Comparison of ENCODE assay signal across 15 cellular contexts in genomic region chr7:1049006-1049741, GRCh38. TPM values are rescaled to one million over a fixed set of nuclear protein-coding genes. Genes with fewer than 3 reads are reported as not detected.
DNase-seq lines count a peak whose midpoint lies in the region; ATAC-seq, FAIRE-seq and TF ChIP-seq lines count a peak whose summit lies in the region.
"Had no signal": no experiment of that assay in that cellular context is flagged by ENCODE, and none has a peak within 500 bp of the region (broad histone marks: within the 10 kb centered on the region; RNA-seq: fewer than 3 reads in every experiment).

No MANE protein-coding gene starts in this region.

- H3K27ac ChIP-seq in esophagus (ENCODE audit: low read depth in 2 of 2, low read length in 1 of 2) (peak overlapping the region; percentile 14 to 22), gastrocnemius medialis (peak overlapping the region in 3 of 4 donors; percentile 20 to 96 (median 29)), MM.1S (ENCODE audit: low read length) (no peak overlapping the region)
- H3K27ac ChIP-seq: foreskin keratinocyte had no signal

- H3K9ac ChIP-seq in MM.1S (ENCODE audit: low read length) = no peak overlapping the region

- ATAC-seq in T-helper 17 cell = no peak
- ATAC-seq in gastrocnemius medialis = no peak
- ATAC-seq in GM18511 (IDR thresholded peaks at IDR 0.05; ENCODE audit: unreplicated experiment) = no peak
- ATAC-seq: foreskin keratinocyte, natural killer cell had no signal

- H2AFZ ChIP-seq in MM.1S (ENCODE audit: low read length) = no peak overlapping the region

- peaks cover 48% of the 10 kb centered on the region for H3K4me1 Mint-ChIP-seq in T-helper 17 cell

- no peaks in the 10 kb centered on the region for H3K27me3 Mint-ChIP-seq in T-helper 17 cell
- H3K27me3 Mint-ChIP-seq: stimulated activated naive CD8-positive, alpha-beta T cell treated with anti-CD3 and anti-CD28 coated beads, Interleukin-15, Interleukin-2, amounts not matched to agents 100 ng/mL and 50 ng/mL, for 24 hours had no signal

- in situ Hi-C loops in gastrocnemius medialis (cut with MboI; ENCODE audit: low sequenced_read_pairs in 4 of 4) = loop anchor here in 1 of 4 donors (10.0 kb wide), 1 partner anchor 54 kb away; no protein-coding TSS in a partner anchor

- WGBS in esophagus, 2 donors = 74 to 79% methylated on average over 23 of the region's 23 CpGs

- H3K36me3 Mint-ChIP-seq in T-helper 17 cell (ENCODE audit: low read depth) = no peaks in the 10 kb centered on the region
- H3K36me3 Mint-ChIP-seq: natural killer cell had no signal

- H3K4me3 ChIP-seq in esophagus (ENCODE audit: low read depth in 1 of 2, low read length in 2 of 2) (no peak overlapping the region), gastrocnemius medialis (no peak overlapping the region), MM.1S (ENCODE audit: low read length) (no peak overlapping the region)

- H3K9me3 ChIP-seq in T-helper 17 cell (ENCODE audit: control insufficient read depth, low read length, poor library complexity, severe bottlenecking) (no peaks in the 10 kb centered on the region), esophagus (ENCODE audit: control insufficient read depth in 2 of 2, insufficient read depth in 1 of 2, low read depth in 1 of 2, low read length in 1 of 2) (no peaks in the 10 kb centered on the region), gastrocnemius medialis (no peaks in the 10 kb centered on the region), MM.1S (replicated peaks; ENCODE audit: insufficient read depth, low read length) (no peaks in the 10 kb centered on the region)

- H3F3A ChIP-seq in MM.1S (ENCODE audit: insufficient read depth, low read length) = peaks cover 10% of the 10 kb centered on the region

- H3K27me3 ChIP-seq in esophagus (ENCODE audit: control insufficient read depth in 1 of 2, insufficient read depth in 2 of 2, low read length in 2 of 2) = no peaks in the 10 kb centered on the region
- no peaks in the 10 kb centered on the region for H3K27me3 ChIP-seq in gastrocnemius medialis
- H3K27me3 ChIP-seq in MM.1S (replicated peaks; ENCODE audit: insufficient read depth, low read length) = no peaks in the 10 kb centered on the region
- H3K27me3 ChIP-seq: foreskin keratinocyte had no signal

- H3K4me2 ChIP-seq in MM.1S (ENCODE audit: low read depth, low read length) = no peak overlapping the region

- TF ChIP-seq CTCF in gastrocnemius medialis (IDR thresholded peaks at IDR 0.05 in 4 of 5, conservative IDR thresholded peaks at IDR 0.05 in 1 of 5) (no peak), MM.1S (IDR thresholded peaks at IDR 0.05; ENCODE audit: low read length) (no peak)

- intact Hi-C loops in gastrocnemius medialis (cut with DNase I; ENCODE audit: low total_unique reads) = loop anchor here (10.0 kb wide), 1 partner anchor 486 kb away; the partner anchor contains the start of gene MAFK

- H3K36me3 ChIP-seq in esophagus (ENCODE audit: control insufficient read depth in 2 of 2, insufficient read depth in 2 of 2, low read length in 1 of 2) (no peaks in the 10 kb centered on the region), gastrocnemius medialis (no peaks in the 10 kb centered on the region), MM.1S (replicated peaks; ENCODE audit: insufficient read depth, low read length) (no peaks in the 10 kb centered on the region)

- no peaks in the 10 kb centered on the region for H4K20me1 ChIP-seq in MM.1S (ENCODE audit: insufficient read depth, low read length)

- FAIRE-seq in GM12891 (lab: Jason Lieb, UNC) = peak; percentile 9
- FAIRE-seq: keratinocyte had no signal

- H3K9me2 ChIP-seq in MM.1S (replicated peaks; ENCODE audit: insufficient read depth, low read length) = no peaks in the 10 kb centered on the region

- TF ChIP-seq POLR2A in GM12891 (IDR thresholded peaks at IDR 0.05; ENCODE audit: low read depth, low read length) (no peak), gastrocnemius medialis (IDR thresholded peaks at IDR 0.05) (no peak)

- H3K4me1 ChIP-seq in esophagus (ENCODE audit: control insufficient read depth in 2 of 2, insufficient read depth in 2 of 2, low read length in 1 of 2) = peaks cover 0 to 11% of the 10 kb centered on the region in 2 donors
- H3K4me1 ChIP-seq in gastrocnemius medialis = peaks cover 58 to 66% of the 10 kb centered on the region in 2 donors
- peaks cover 9% of the 10 kb centered on the region; the same call in 1 of the 2 replicates for H3K4me1 ChIP-seq in MM.1S (ENCODE audit: low read length)
- H3K4me1 ChIP-seq: foreskin keratinocyte had no signal

- no peak for DNase-seq in GM12891 (ENCODE audit: insufficient read length, low spot score)
- DNase-seq in T-helper 17 cell = no peak
- no peak for DNase-seq in gastrocnemius medialis
- DNase-seq in NCI-H1930 (lab: John Stamatoyannopoulos, UW) = no peak
- DNase-seq in HCEC 1CT = no peak
- no peak for DNase-seq in MM.1S
- DNase-seq: effector CD8-positive, alpha-beta T cell; foreskin keratinocyte; natural killer cell; NCI-H187; NCI-H82 had no signal

- H3K27ac Mint-ChIP-seq in T-helper 17 cell = peak overlapping the region; percentile 83
- H3K27ac Mint-ChIP-seq: natural killer cell; stimulated activated naive CD8-positive, alpha-beta T cell treated with anti-CD3 and anti-CD28 coated beads, Interleukin-15, Interleukin-2, amounts not matched to agents 100 ng/mL and 50 ng/mL, for 24 hours had no signal

- H3K79me2 ChIP-seq in MM.1S (ENCODE audit: low read length) = no peaks in the 10 kb centered on the region

- H3K4me3 Mint-ChIP-seq in T-helper 17 cell = peak overlapping the region; percentile 33
- H3K4me3 Mint-ChIP-seq: natural killer cell; stimulated activated naive CD8-positive, alpha-beta T cell treated with anti-CD3 and anti-CD28 coated beads, Interleukin-15, Interleukin-2, amounts not matched to agents 100 ng/mL and 50 ng/mL, for 24 hours had no signal

TF ChIP-seq in GM12891, 5 proteins besides CTCF, POLR2A, EP300 and RAD21:
- TF ChIP-seq PAX5 (IDR thresholded peaks at IDR 0.05; ENCODE audit: insufficient read depth, low read length, severe bottlenecking) (no peak), SPI1 (IDR thresholded peaks at IDR 0.05; ENCODE audit: low read depth, low read length) (peak; percentile 34; the same call in 1 of the 2 replicates), TAF1 (IDR thresholded peaks at IDR 0.05; ENCODE audit: low read depth, low read length) (no peak)

RNA-seq across cellular contexts. Expression of gene GPR146, which starts 4.8 kb away (rescaled TPM):
- 3.0 TPM for polyA plus RNA-seq in GM12891 (2012; ENCODE audit: low read depth, missing spikeins)
- 10 to 100 TPM; 17.9 to 22.2 TPM for total RNA-seq in T-helper 17 cell
- polyA plus RNA-seq in esophagus = 1 to 10 TPM; 4.5 to 6.3 TPM
- total RNA-seq in gastrocnemius medialis = 10 to 100 TPM; 23.3 to 43.8 (median 29.5) TPM
- total RNA-seq: foreskin keratinocyte had no signal
- polyA plus RNA-seq: foreskin keratinocyte had no signal

RNA-seq across cellular contexts. Expression of gene GPER1, which starts 38.7 kb away (rescaled TPM):
- polyA plus RNA-seq in GM12891 (2012; ENCODE audit: low read depth, missing spikeins) = 6.5 TPM
- under 1 TPM in 1 of 2 donors, not detected in 1; 0.25 TPM for total RNA-seq in T-helper 17 cell
- 1 to 10 TPM in 1 of 2 donors, under 1 TPM in 1; 0.81 to 1.1 TPM for polyA plus RNA-seq in esophagus
- total RNA-seq in gastrocnemius medialis = 1 to 10 TPM in 3 of 4 donors, under 1 TPM in 1; 0.92 to 3.2 (median 2.1) TPM
